20 cellular contexts compared by ENCODE assay signal in the genomic region with DNA sequence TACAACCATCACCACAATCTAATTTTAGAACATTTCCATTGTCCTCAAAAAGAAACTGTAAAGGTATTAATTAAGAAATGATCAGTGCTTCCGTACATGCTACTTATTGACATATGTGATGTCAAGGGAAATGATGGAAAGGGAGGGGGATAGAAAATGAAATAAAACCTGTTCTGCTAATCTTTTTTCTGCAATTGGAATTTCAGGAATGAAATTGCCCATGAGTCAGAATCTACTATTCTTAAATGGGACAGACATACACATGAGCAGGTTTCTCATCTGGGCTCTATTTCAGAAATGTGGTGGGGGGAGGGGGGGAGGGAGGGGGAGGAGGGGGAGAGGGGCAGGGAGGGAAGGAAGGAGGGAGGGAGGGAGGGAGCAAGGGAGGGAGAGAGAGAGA.
DNase-seq lines count a peak whose midpoint lies in the region; ATAC-seq and TF ChIP-seq lines count a peak whose summit lies in the region.
"Had no signal": no experiment of that assay in that cellular context is flagged by ENCODE, and none has a peak within 500 bp of the region (broad histone marks: within the 10 kb centered on the region; RNA-seq: fewer than 3 reads in every experiment).

No MANE protein-coding gene starts in this region.

- H3K4me3 ChIP-seq in RWPE2 (ENCODE audit: severe bottlenecking) (no peak overlapping the region), epithelial cell of esophagus (ENCODE audit: low read length) (no peak overlapping the region)
- H3K4me3 ChIP-seq: A549, HAP-1 had no signal

- H3K36me3 ChIP-seq in RWPE2 (ENCODE audit: low read depth) = no peaks in the 10 kb centered on the region
- H3K36me3 ChIP-seq: HAP-1 had no signal

- TF ChIP-seq CTCF in RWPE2 (IDR thresholded peaks at IDR 0.05; ENCODE audit: poor library complexity, severe bottlenecking) (no peak), epithelial cell of esophagus (IDR thresholded peaks at IDR 0.05; ENCODE audit: insufficient read depth, low read depth, low read length, missing control alignments) (no peak), osteocyte (IDR thresholded peaks at IDR 0.05) (no peak), GM20000 (IDR thresholded peaks at IDR 0.05; ENCODE audit: extremely low read depth, missing control alignments) (no peak)

- no peaks in the 10 kb centered on the region for H3K9me3 ChIP-seq in RWPE2 (ENCODE audit: severe bottlenecking)
- H3K9me3 ChIP-seq: A549, HAP-1, SK-N-SH had no signal

- H3K4me1 Mint-ChIP-seq in osteocyte (ENCODE audit: unreplicated experiment) = peaks cover 46% of the 10 kb centered on the region
- H3K4me1 Mint-ChIP-seq: CD14-positive monocyte had no signal

- peak overlapping the region; percentile 65 for H3K27ac ChIP-seq in RWPE2 (ENCODE audit: poor library complexity, severe bottlenecking)
- H3K27ac ChIP-seq: A549 had no signal

- H3K27ac Mint-ChIP-seq in osteocyte (ENCODE audit: unreplicated experiment) = peak overlapping the region; percentile 7
- H3K27ac Mint-ChIP-seq: CD14-positive monocyte, IgD-negative memory B cell had no signal

- DNase-seq in GM03348 (ENCODE audit: low spot score) (peak; percentile 17), RWPE2 (ENCODE audit: low spot score) (no peak), epithelial cell of esophagus (ENCODE audit: low read depth) (peak; percentile 24), osteocyte (ENCODE audit: extremely low spot score, unreplicated experiment) (no peak), GM20000 (ENCODE audit: low spot score) (no peak), NCI-H69 (lab: John Stamatoyannopoulos, UW) (no peak), NCI-H2107 (lab: John Stamatoyannopoulos, UW) (no peak)
- DNase-seq: AML-193, NCI-H1105 treated with DMSO at 0.1 percent for 48 hours, NCI-H187 treated with DMSO at 0.1 percent for 48 hours, NCI-H2171, NCI-H446, OCI-M1, SK-N-SH had no signal

- H3K4me1 ChIP-seq in RWPE2 (ENCODE audit: insufficient read depth, poor library complexity, severe bottlenecking) = peaks cover 9% of the 10 kb centered on the region
- H3K4me1 ChIP-seq: A549 had no signal

- H3K27me3 ChIP-seq in RWPE2 (ENCODE audit: insufficient read depth, poor library complexity, severe bottlenecking) = no peaks in the 10 kb centered on the region

- H3K36me3 Mint-ChIP-seq in osteocyte (ENCODE audit: unreplicated experiment) = no peaks in the 10 kb centered on the region
- H3K36me3 Mint-ChIP-seq: CD14-positive monocyte, IgD-negative memory B cell had no signal

- H3K27me3 Mint-ChIP-seq in osteocyte (ENCODE audit: unreplicated experiment) = no peaks in the 10 kb centered on the region

- ATAC-seq in RWPE2 (ENCODE audit: low read depth) (peak; percentile 76), HG02763 (IDR thresholded peaks at IDR 0.05; ENCODE audit: unreplicated experiment) (no peak)
- ATAC-seq: A549, Right ventricle myocardium inferior had no signal

- peaks cover 1% of the 10 kb centered on the region for H3K9me3 Mint-ChIP-seq in osteocyte (ENCODE audit: unreplicated experiment)

- H3K4me3 Mint-ChIP-seq in osteocyte (ENCODE audit: unreplicated experiment) = no peak overlapping the region
- H3K4me3 Mint-ChIP-seq: CD14-positive monocyte, IgD-negative memory B cell had no signal

Comparison
In these comparisons a context has a peak if more than half of its experiments do, and no peak if none do; other contexts are left out.
1. DNase-seq: peak in GM03348 (single experiment) and epithelial cell of esophagus (single experiment); none in RWPE2 (single experiment), osteocyte (single experiment), GM20000 (single experiment), NCI-H69 (single experiment) and NCI-H2107 (single experiment).